In genomic region chr6:159007510-159007909, GRCh38 we compare ENCODE assay signal across 1 cellular context.
TF ChIP-seq lines count a peak whose summit lies in the region.

No MANE protein-coding gene starts in this region.

TF ChIP-seq in K562, 482 proteins besides CTCF, POLR2A, EP300 and RAD21:
- no peak for TF ChIP-seq MTF1 (CRISPR knock-in tag; IDR thresholded peaks at IDR 0.05; ENCODE audit: borderline replicate concordance)
- TF ChIP-seq CSDE1 (IDR thresholded peaks at IDR 0.05) = no peak
- no peak for TF ChIP-seq NUFIP1 (IDR thresholded peaks at IDR 0.05; ENCODE audit: partially characterized antibody)
- no peak for TF ChIP-seq ZNF133 (CRISPR knock-in tag; IDR thresholded peaks at IDR 0.05)
- TF ChIP-seq ZBTB49 (CRISPR knock-in tag; IDR thresholded peaks at IDR 0.05; ENCODE audit: borderline replicate concordance) = no peak
- no peak for TF ChIP-seq MED1 (CRISPR knock-in tag; IDR thresholded peaks at IDR 0.05; ENCODE audit: borderline replicate concordance)
- TF ChIP-seq MCM5 (IDR thresholded peaks at IDR 0.05; ENCODE audit: low read depth) = no peak
- no peak for TF ChIP-seq ZBTB5 (IDR thresholded peaks at IDR 0.05)
- no peak for TF ChIP-seq EZH2 (IDR thresholded peaks at IDR 0.05; ENCODE audit: borderline replicate concordance, low read depth, low read length)
- no peak for TF ChIP-seq SUPT5H (IDR thresholded peaks at IDR 0.05)
- TF ChIP-seq DLX4 (CRISPR knock-in tag; IDR thresholded peaks at IDR 0.05) = no peak
- no peak for TF ChIP-seq ZNF384 (IDR thresholded peaks at IDR 0.05; ENCODE audit: low read depth, low read length)
- no peak for TF ChIP-seq C11orf30 (IDR thresholded peaks at IDR 0.05; ENCODE audit: low read depth)
- TF ChIP-seq ZNF551 (CRISPR knock-in tag; IDR thresholded peaks at IDR 0.05) = no peak
- no peak for TF ChIP-seq TSC22D4 (tag; IDR thresholded peaks at IDR 0.05)
